ENCODE assay signal across 9 cellular contexts in the genomic region with DNA sequence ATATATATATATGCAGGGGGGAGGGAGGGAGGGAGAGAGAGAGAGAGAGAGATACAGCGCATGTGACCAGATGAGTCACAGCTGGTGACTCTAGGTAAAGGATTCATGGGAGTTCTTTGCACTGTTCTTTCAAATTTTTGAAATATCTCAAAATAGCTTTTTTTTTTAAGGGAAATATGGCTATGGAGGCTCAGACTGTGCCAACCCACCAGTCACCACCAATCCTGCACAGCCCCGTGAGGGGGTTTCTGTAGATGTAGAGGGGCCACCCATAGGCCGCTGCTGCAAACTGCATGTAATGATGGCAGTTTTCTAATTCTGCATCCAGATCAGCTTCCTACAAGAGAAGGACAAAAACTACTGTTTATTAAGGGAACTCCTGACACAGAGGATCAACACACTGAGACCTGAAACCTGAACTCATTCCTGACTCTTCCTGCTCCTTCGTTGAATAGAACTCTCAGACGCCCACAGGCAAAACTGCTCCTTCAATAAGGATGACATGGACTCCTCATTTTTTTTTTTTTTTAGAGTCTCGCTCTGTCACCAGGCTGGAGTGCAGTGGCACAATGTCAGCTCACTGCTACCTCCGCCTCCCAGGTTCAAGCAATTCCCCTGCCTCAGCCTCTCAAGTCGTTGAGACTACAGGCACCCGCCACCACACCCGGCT. TPM values are rescaled to one million over a fixed set of nuclear protein-coding genes. Genes with fewer than 3 reads are reported as not detected.
DNase-seq lines count a peak whose midpoint lies in the region; FAIRE-seq and TF ChIP-seq lines count a peak whose summit lies in the region.
"Had no signal": no experiment of that assay in that cellular context is flagged by ENCODE, and none has a peak within 500 bp of the region (broad histone marks: within the 10 kb centered on the region; RNA-seq: fewer than 3 reads in every experiment).

No MANE protein-coding gene starts in this region.

- H3K4me3 ChIP-seq in Karpas-422 (ENCODE audit: low read length) (no peak overlapping the region), cardiac fibroblast (replicated peaks in 1 of 2; ENCODE audit: low read depth in 2 of 2, low read length in 2 of 2) (no peak overlapping the region), small intestine (ENCODE audit: low read depth in 1 of 2, low read length in 2 of 2) (no peak overlapping the region)
- H3K4me3 ChIP-seq: Peyer's patch had no signal

- no peaks in the 10 kb centered on the region for H3K9me3 ChIP-seq in Karpas-422 (ENCODE audit: low read length)
- no peaks in the 10 kb centered on the region for H3K9me3 ChIP-seq in small intestine (ENCODE audit: control insufficient read depth, low read depth)
- H3K9me3 ChIP-seq: Peyer's patch had no signal

- H3K27me3 Mint-ChIP-seq in neural crest cell (ENCODE audit: low read depth), result no peaks in the 10 kb centered on the region

- H3K27ac ChIP-seq in Karpas-422 (ENCODE audit: low read length) (no peak overlapping the region), small intestine (ENCODE audit: low read depth in 1 of 2, low read length in 1 of 2) (no peak overlapping the region)
- H3K27ac ChIP-seq: Peyer's patch had no signal

- no peak overlapping the region for H3K4me2 ChIP-seq in Karpas-422 (ENCODE audit: low read depth, low read length, poor library complexity, severe bottlenecking)

- DNase-seq in EL, result peak; percentile 59
- DNase-seq in Karpas-422, result peak; percentile 58
- peak; percentile 66 to 72 for DNase-seq in cardiac fibroblast (ENCODE audit: low read depth in 2 of 2)
- DNase-seq in neural crest cell (ENCODE audit: low read depth, low spot score), result no peak
- DNase-seq in small intestine, result no peak
- DNase-seq in NCI-H2171 (lab: John Stamatoyannopoulos, UW), result no peak
- no peak for DNase-seq in NOMO-1 treated with dmso at 0.1 percent for 144 hours (lab: John Stamatoyannopoulos, UW; ENCODE audit: unreplicated experiment)
- DNase-seq: activated T-cell treated with anti-CD3 and anti-CD28 coated beads, Interleukin-2, amount 50 U/mL, for 4 hours; Peyer's patch had no signal

- no peaks in the 10 kb centered on the region for H3K9me2 ChIP-seq in Karpas-422 (replicated peaks; ENCODE audit: insufficient read depth, low read length)

- H3K36me3 ChIP-seq in Karpas-422 (ENCODE audit: insufficient read depth, low read length), result peaks cover 16% of the 10 kb centered on the region
- H3K36me3 ChIP-seq in small intestine (ENCODE audit: control insufficient read depth in 2 of 2, insufficient read depth in 2 of 2, low read length in 2 of 2), result peaks cover 6 to 10% of the 10 kb centered on the region in 2 donors

- WGBS in small intestine, 3 donors, result 91 to 96% (median 92%) methylated on average over 10 of the region's 10 CpGs

- no peak overlapping the region for H3K9ac ChIP-seq in Karpas-422 (ENCODE audit: low read length)

- H2AFZ ChIP-seq in Karpas-422 (ENCODE audit: low read length), result no peak overlapping the region

- H3K36me3 Mint-ChIP-seq in neural crest cell (ENCODE audit: low read depth), result peaks cover 8% of the 10 kb centered on the region

- no peak for FAIRE-seq in small intestine (lab: Jason Lieb, UNC)

- H3K27ac Mint-ChIP-seq in neural crest cell (ENCODE audit: unreplicated experiment), result no peak overlapping the region

- no peak overlapping the region for H3K4me3 Mint-ChIP-seq in neural crest cell
- H3K4me3 Mint-ChIP-seq: activated T-cell treated with anti-CD3 and anti-CD28 coated beads, Interleukin-2, amount 50 U/mL, for 4 hours had no signal

- H3K27me3 ChIP-seq in Karpas-422 (ENCODE audit: low read length) (no peaks in the 10 kb centered on the region), small intestine (ENCODE audit: control insufficient read depth in 2 of 2, insufficient read depth in 2 of 2, low read length in 2 of 2) (no peaks in the 10 kb centered on the region)
- H3K27me3 ChIP-seq: Peyer's patch had no signal

- peaks cover under 1% of the 10 kb centered on the region for H3K4me1 Mint-ChIP-seq in neural crest cell

- peaks cover 4% of the 10 kb centered on the region; the same call in 1 of the 2 replicates for H4K20me1 ChIP-seq in Karpas-422 (ENCODE audit: insufficient read depth, low read depth, low read length)

- no peaks in the 10 kb centered on the region for H3K9me3 Mint-ChIP-seq in neural crest cell
- H3K9me3 Mint-ChIP-seq: activated T-cell treated with anti-CD3 and anti-CD28 coated beads, Interleukin-2, amount 50 U/mL, for 4 hours had no signal

- H3K79me2 ChIP-seq in Karpas-422 (ENCODE audit: low read length), result peaks cover 31% of the 10 kb centered on the region

- H3K4me1 ChIP-seq in Karpas-422 (ENCODE audit: low read length) (no peaks in the 10 kb centered on the region), small intestine (ENCODE audit: control insufficient read depth in 2 of 2, insufficient read depth in 1 of 2, low read depth in 1 of 2, low read length in 1 of 2) (no peaks in the 10 kb centered on the region)

- TF ChIP-seq CTCF in cardiac fibroblast (IDR thresholded peaks at IDR 0.05; ENCODE audit: low read depth, low read length) (peak; percentile 38), neural crest cell (conservative IDR thresholded peaks at IDR 0.05) (peak; percentile 31)

RNA-seq across cellular contexts. Expression of a gene that starts 17.3 kb away (rescaled TPM):
- 10.0 and 15.4 TPM in 2 replicates for total RNA-seq in Karpas-422 (2014; rRNA removed; shearing (Covaris generic); ENCODE audit: low replicate concordance)
- 33.0 and 36.0 TPM in 2 replicates for total RNA-seq in neural crest cell
- polyA plus RNA-seq in small intestine, result 10 to 100 TPM in 2 of 3 donors, 1 to 10 TPM in 1; 8.8 to 22.4 (median 21.9) TPM

RNA-seq across cellular contexts. Expression of a gene that starts 53.5 kb away (rescaled TPM):
- total RNA-seq in Karpas-422 (2014; rRNA removed; shearing (Covaris generic); ENCODE audit: low replicate concordance), result 27.3 and 82.4 TPM in 2 replicates
- total RNA-seq in neural crest cell, result 100 and 108 TPM in 2 replicates
- 100 to 1,000 TPM in 1 of 3 donors, 10 to 100 TPM in 2; 85.9 to 181 (median 90.8) TPM for polyA plus RNA-seq in small intestine

RNA-seq across cellular contexts. Expression of a gene that starts 56.1 kb away (rescaled TPM):
- total RNA-seq in Karpas-422 (2014; rRNA removed; shearing (Covaris generic); ENCODE audit: low replicate concordance), result 75.1 and 91.5 TPM in 2 replicates
- total RNA-seq in neural crest cell, result 200 and 224 TPM in 2 replicates
- polyA plus RNA-seq in small intestine, result 100 to 1,000 TPM; 236 to 429 (median 339) TPM

Comparison
In these comparisons a context has a peak if more than half of its experiments do, and no peak if none do; other contexts are left out.
1. DNase-seq: peak in EL (single experiment), Karpas-422 (single experiment) and cardiac fibroblast (2 of 2); none in neural crest cell (single experiment), small intestine (single experiment), NCI-H2171 (single experiment) and NOMO-1 treated with dmso at 0.1 percent for 144 hours (single experiment).